ENCODE assay signal across 1 cellular context in the genomic region with DNA sequence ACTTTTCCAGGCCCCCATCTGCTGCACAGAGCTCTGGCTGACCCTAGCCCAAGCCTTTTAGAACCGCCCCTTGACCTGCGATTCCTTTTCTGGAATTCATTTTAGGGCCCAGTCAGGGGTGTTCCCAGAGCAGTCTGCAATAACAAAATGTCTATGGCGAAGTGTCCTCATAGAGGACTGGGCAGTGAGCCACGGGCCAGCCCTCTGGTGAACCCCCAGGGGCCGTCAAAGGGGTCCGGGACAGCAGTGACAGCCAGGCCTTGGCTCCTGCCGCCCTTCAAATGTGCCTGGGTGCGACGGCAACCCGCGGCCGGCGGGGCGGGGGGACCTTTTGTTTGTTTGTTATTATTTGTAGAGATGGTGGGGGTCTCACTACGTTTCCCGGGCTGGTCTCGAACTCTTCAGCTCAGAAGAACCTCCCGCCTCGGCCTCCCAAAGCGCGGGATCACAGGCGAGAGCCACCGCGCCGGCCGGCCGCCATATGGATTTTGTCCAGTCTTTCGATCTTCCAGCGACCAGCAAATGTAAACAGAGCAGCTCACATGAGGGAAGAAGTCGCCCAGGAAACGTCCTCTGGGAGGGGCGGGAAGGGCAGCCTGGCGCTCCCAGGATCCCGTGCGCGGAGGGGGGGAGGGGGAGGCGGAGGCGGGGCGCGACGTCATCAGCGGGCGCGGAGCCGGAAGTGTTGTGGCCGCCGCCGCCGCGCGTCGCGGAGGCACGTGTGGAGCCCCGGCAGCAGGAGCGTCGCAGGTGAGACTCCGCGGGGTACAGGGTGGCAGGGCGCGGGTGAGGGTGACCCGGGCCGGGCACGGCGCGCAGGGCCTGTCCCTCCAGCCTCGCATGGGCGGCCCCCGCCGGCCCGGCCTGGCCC.
TF ChIP-seq lines count a peak whose summit lies in the region.

Gene TRMT61A, plus strand, starts transcription at position 685 of the 871 bp plus-strand sequence. CDS start 783 bp downstream, outside the sequence.

TF ChIP-seq in K562, 482 proteins besides CTCF, POLR2A, EP300 and RAD21 (continued from another document and continues in another):
- TF ChIP-seq SRSF3 (IDR thresholded peaks at IDR 0.05; ENCODE audit: insufficient read depth, low read length) (no peak), DMBX1 (CRISPR knock-in tag; IDR thresholded peaks at IDR 0.05; ENCODE audit: borderline replicate concordance) (no peak), GTF2A2 (tag; IDR thresholded peaks at IDR 0.05) (no peak), ZFP1 (CRISPR knock-in tag; IDR thresholded peaks at IDR 0.05) (no peak), YY1 (IDR thresholded peaks at IDR 0.05; ENCODE audit: borderline replicate concordance in 1 of 3, control insufficient read depth in 1 of 3, extremely low read depth in 1 of 3, insufficient read depth in 3 of 3, insufficient read length in 1 of 3, insufficient replicate concordance in 2 of 3, low read depth in 1 of 3, low read length in 2 of 3) (peak in 1 of 3 experiments; percentile 23), ZBTB17 (CRISPR knock-in tag; IDR thresholded peaks at IDR 0.05) (no peak), NCOA1 (IDR thresholded peaks at IDR 0.05; ENCODE audit: low read depth) (no peak), CBFA2T3 (IDR thresholded peaks at IDR 0.05) (no peak), DPF2 (IDR thresholded peaks at IDR 0.05) (no peak), ZNF408 (CRISPR knock-in tag; IDR thresholded peaks at IDR 0.05; ENCODE audit: low read depth) (no peak), SLC30A9 (CRISPR knock-in tag; IDR thresholded peaks at IDR 0.05) (no peak), E2F5 (CRISPR knock-in tag; IDR thresholded peaks at IDR 0.05) (no peak), ZHX1 (conservative IDR thresholded peaks at IDR 0.05; ENCODE audit: low read length) (no peak), ZNF143 (CRISPR knock-in tag; IDR thresholded peaks at IDR 0.05) (peak; percentile 64), ZNF124 (CRISPR knock-in tag; IDR thresholded peaks at IDR 0.05) (no peak), ZNF57 (CRISPR knock-in tag; IDR thresholded peaks at IDR 0.05) (no peak), POLR2B (IDR thresholded peaks at IDR 0.05; ENCODE audit: low read depth, partially characterized antibody) (no peak), BCL6 (CRISPR knock-in tag; IDR thresholded peaks at IDR 0.05) (no peak), MTA1 (IDR thresholded peaks at IDR 0.05; ENCODE audit: borderline replicate concordance) (peak; percentile 53; the same call in 1 of the 2 replicates), MTA3 (IDR thresholded peaks at IDR 0.05; ENCODE audit: borderline replicate concordance) (no peak), THRAP3 (IDR thresholded peaks at IDR 0.05; ENCODE audit: borderline replicate concordance) (no peak), PHF21A (IDR thresholded peaks at IDR 0.05; ENCODE audit: borderline replicate concordance, low read depth) (no peak), CREM (IDR thresholded peaks at IDR 0.05; ENCODE audit: low read depth) (peak; percentile 94), ZNF589 (CRISPR knock-in tag; IDR thresholded peaks at IDR 0.05; ENCODE audit: low read depth) (no peak), ZNF224 (CRISPR knock-in tag; IDR thresholded peaks at IDR 0.05) (no peak), RBM22 (IDR thresholded peaks at IDR 0.05; ENCODE audit: low read depth, low read length, poor library complexity, severe bottlenecking) (no peak), CLOCK (CRISPR knock-in tag; IDR thresholded peaks at IDR 0.05; ENCODE audit: borderline replicate concordance) (no peak), TCF3 (CRISPR knock-in tag; IDR thresholded peaks at IDR 0.05) (no peak), RREB1 (CRISPR knock-in tag; IDR thresholded peaks at IDR 0.05) (no peak), SAFB (IDR thresholded peaks at IDR 0.05; ENCODE audit: borderline replicate concordance, low read depth, low read length) (no peak), CHD2 (IDR thresholded peaks at IDR 0.05; ENCODE audit: low read depth, low read length) (no peak), NFRKB (IDR thresholded peaks at IDR 0.05; ENCODE audit: low read depth) (0 out of 2 replicates have a peak, but pooled peaks have one; percentile 39), U2AF2 (optimal IDR thresholded peaks at IDR 0.05; ENCODE audit: low read depth, low read length) (no peak), MITF (IDR thresholded peaks at IDR 0.05) (no peak), PPARD (CRISPR knock-in tag; IDR thresholded peaks at IDR 0.05) (no peak), CHD1 (IDR thresholded peaks at IDR 0.05; ENCODE audit: low read length) (no peak), KLF1 (tag; IDR thresholded peaks at IDR 0.05) (no peak), KDM5B (IDR thresholded peaks at IDR 0.05; ENCODE audit: insufficient replicate concordance, low read depth, low read length) (no peak), SMAD2 (IDR thresholded peaks at IDR 0.05; ENCODE audit: low read depth, low read length) (no peak), KAT8 (IDR thresholded peaks at IDR 0.05; ENCODE audit: low read depth) (no peak), ZNF239 (CRISPR knock-in tag; IDR thresholded peaks at IDR 0.05) (no peak), TARDBP (IDR thresholded peaks at IDR 0.05) (no peak), POLR2G (IDR thresholded peaks at IDR 0.05; ENCODE audit: low read depth, low read length) (peak; percentile 72), ZNF778 (CRISPR knock-in tag; IDR thresholded peaks at IDR 0.05) (no peak), MAFK (IDR thresholded peaks at IDR 0.05; ENCODE audit: low read length) (no peak), RUNX1 (IDR thresholded peaks at IDR 0.05; ENCODE audit: low read depth) (no peak), RAD51 (IDR thresholded peaks at IDR 0.05; ENCODE audit: borderline replicate concordance, low read depth) (no peak), ZNF431 (CRISPR knock-in tag; IDR thresholded peaks at IDR 0.05) (no peak), NRF1 (conservative IDR thresholded peaks at IDR 0.05 in 1 of 2, IDR thresholded peaks at IDR 0.05 in 1 of 2) (no peak), NONO (IDR thresholded peaks at IDR 0.05; ENCODE audit: low read depth in 2 of 2, low read length in 1 of 2) (no peak), ZNF324 (CRISPR knock-in tag; IDR thresholded peaks at IDR 0.05) (no peak)
- TF ChIP-seq, protein P1, sequence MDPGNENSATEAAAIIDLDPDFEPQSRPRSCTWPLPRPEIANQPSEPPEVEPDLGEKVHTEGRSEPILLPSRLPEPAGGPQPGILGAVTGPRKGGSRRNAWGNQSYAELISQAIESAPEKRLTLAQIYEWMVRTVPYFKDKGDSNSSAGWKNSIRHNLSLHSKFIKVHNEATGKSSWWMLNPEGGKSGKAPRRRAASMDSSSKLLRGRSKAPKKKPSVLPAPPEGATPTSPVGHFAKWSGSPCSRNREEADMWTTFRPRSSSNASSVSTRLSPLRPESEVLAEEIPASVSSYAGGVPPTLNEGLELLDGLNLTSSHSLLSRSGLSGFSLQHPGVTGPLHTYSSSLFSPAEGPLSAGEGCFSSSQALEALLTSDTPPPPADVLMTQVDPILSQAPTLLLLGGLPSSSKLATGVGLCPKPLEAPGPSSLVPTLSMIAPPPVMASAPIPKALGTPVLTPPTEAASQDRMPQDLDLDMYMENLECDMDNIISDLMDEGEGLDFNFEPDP (CRISPR knock-in tag; IDR thresholded peaks at IDR 0.05): no peak
